Comparison of ENCODE assay signal across 15 cellular contexts in genomic region chrX:103879339-103879738, GRCh38. TPM values are rescaled to one million over a fixed set of nuclear protein-coding genes. Genes with fewer than 3 reads are reported as not detected.
DNase-seq lines count a peak whose midpoint lies in the region; ATAC-seq and TF ChIP-seq lines count a peak whose summit lies in the region.
"Had no signal": no experiment of that assay in that cellular context is flagged by ENCODE, and none has a peak within 500 bp of the region (broad histone marks: within the 10 kb centered on the region; RNA-seq: fewer than 3 reads in every experiment).

No MANE protein-coding gene starts in this region.

- no peaks in the 10 kb centered on the region for H3K36me3 Mint-ChIP-seq in Calu3 (ENCODE audit: insufficient read depth, unreplicated experiment)
- peaks cover 12% of the 10 kb centered on the region for H3K36me3 Mint-ChIP-seq in neural crest cell (ENCODE audit: low read depth)
- H3K36me3 Mint-ChIP-seq: CD14-positive monocyte, T-cell had no signal

- H3K27me3 Mint-ChIP-seq in Calu3 (ENCODE audit: unreplicated experiment) (no peaks in the 10 kb centered on the region), neural crest cell (ENCODE audit: low read depth) (no peaks in the 10 kb centered on the region)

- CTCF ChIA-PET in Calu3 (lab: Charles Lee) = no interaction called here

- ATAC-seq in HG02759 (IDR thresholded peaks at IDR 0.05; ENCODE audit: unreplicated experiment) = no peak
- ATAC-seq: T-cell had no signal

- TF ChIP-seq CTCF in Calu3 (IDR thresholded peaks at IDR 0.05; ENCODE audit: unreplicated experiment) = no peak
- TF ChIP-seq CTCF in epithelial cell of esophagus (IDR thresholded peaks at IDR 0.05; ENCODE audit: insufficient read depth, low read depth, low read length, missing control alignments) = no peak
- no peak for TF ChIP-seq CTCF in neural crest cell (conservative IDR thresholded peaks at IDR 0.05)

- H3K9me3 Mint-ChIP-seq in Calu3 (ENCODE audit: low read depth, unreplicated experiment) (no peaks in the 10 kb centered on the region), neural crest cell (peaks cover 15% of the 10 kb centered on the region)
- H3K9me3 Mint-ChIP-seq: T-cell had no signal

- H3K27ac Mint-ChIP-seq in Calu3 (ENCODE audit: unreplicated experiment) (peak overlapping the region; percentile 56), neural crest cell (ENCODE audit: unreplicated experiment) (peak overlapping the region; percentile 21)
- H3K27ac Mint-ChIP-seq: CD14-positive monocyte, T-cell had no signal

- H3K4me1 Mint-ChIP-seq in Calu3 (ENCODE audit: low read depth, unreplicated experiment) = peaks cover 55% of the 10 kb centered on the region
- no peaks in the 10 kb centered on the region for H3K4me1 Mint-ChIP-seq in neural crest cell
- H3K4me1 Mint-ChIP-seq: CD14-positive monocyte, T-cell had no signal

- no TSS peak for BruUV-seq in Calu3 (replicated peaks; lab: Mats Ljungman, UMichigan)

- H3K4me3 ChIP-seq in epithelial cell of esophagus (ENCODE audit: low read length) = no peak overlapping the region
- H3K4me3 ChIP-seq: colonic mucosa, transverse colon had no signal

- intact Hi-C loops in Calu3 (cut with micrococcal nuclease; ENCODE audit: unreplicated experiment) = loop anchor here (5.0 kb wide), 1 partner anchor 38 kb away; no protein-coding TSS in a partner anchor

- DNase-seq in Calu3 (no peak), M059J (ENCODE audit: low read depth) (peak; percentile 76), epithelial cell of esophagus (ENCODE audit: low read depth) (peak; percentile 5), neural crest cell (ENCODE audit: low read depth, low spot score) (no peak), globus pallidus (ENCODE audit: low spot score) (no peak), activated gamma-delta T cell (lab: John Stamatoyannopoulos, UW) (no peak), NCI-H524 treated with DMSO at 0.1 percent for 48 hours (lab: John Stamatoyannopoulos, UW) (no peak)
- DNase-seq: activated T-cell treated with anti-CD3 and anti-CD28 coated beads for 4 hours, colonic mucosa, NCI-H1092, NCI-H345, T-cell, transverse colon had no signal

- H3K4me3 Mint-ChIP-seq in Calu3 (ENCODE audit: low read depth, unreplicated experiment) (peak overlapping the region; percentile 39), neural crest cell (no peak overlapping the region)
- H3K4me3 Mint-ChIP-seq: CD14-positive monocyte, T-cell had no signal

RNA-seq across cellular contexts. Expression of gene RAB9B, which starts 47.3 kb away (rescaled TPM):
- total RNA-seq in Calu3 (2022) (1.3 and 1.5 TPM in 2 replicates), neural crest cell (3.4 and 3.7 TPM in 2 replicates)
- total RNA-seq in M059J (2014; rRNA removed; shearing (Covaris generic)) = 3.2 and 5.5 TPM in 2 replicates

Comparison
In these comparisons a context has a peak if more than half of its experiments do, and no peak if none do; other contexts are left out.
1. DNase-seq: peak in M059J (single experiment) and epithelial cell of esophagus (single experiment); none in Calu3 (single experiment), neural crest cell (single experiment), globus pallidus (single experiment), activated gamma-delta T cell (single experiment) and NCI-H524 treated with DMSO at 0.1 percent for 48 hours (single experiment).